In genomic region chr5:158979749-158980521, GRCh38 we compare ENCODE assay signal across 9 cellular contexts.
A peak's percentile ranks its signal among the peaks of the same experiment; 100 is the strongest.
DNase-seq lines count a peak whose midpoint lies in the region; ATAC-seq and TF ChIP-seq lines count a peak whose summit lies in the region.
"Had no signal": no experiment of that assay in that cellular context is flagged by ENCODE, and none has a peak within 500 bp of the region (broad histone marks: within the 10 kb centered on the region; RNA-seq: fewer than 3 reads in every experiment).

No MANE protein-coding gene starts in this region.

- no peak overlapping the region for H3K4me3 Mint-ChIP-seq in activated CD8-positive, alpha-beta T cell treated with anti-CD3 and anti-CD28 coated beads for 36 hours

- POLR2A ChIA-PET in activated CD8-positive, alpha-beta T cell treated with anti-CD3 and anti-CD28 coated beads for 36 hours (lab: Charles Lee), result interaction anchor here (0.6 kb wide), 1 partner anchor 39 kb away, joined by 3 read pairs; no protein-coding TSS in a partner anchor

- CTCF ChIA-PET in activated CD8-positive, alpha-beta T cell treated with anti-CD3 and anti-CD28 coated beads for 36 hours (lab: Charles Lee), result no interaction called here

- 13 to 22% (median 18%) methylated on average over 14 of the region's 14 CpGs for WGBS in stomach, 5 donors

- TF ChIP-seq POLR2A in stomach (IDR thresholded peaks at IDR 0.05), result no peak

- H3K36me3 Mint-ChIP-seq in activated CD8-positive, alpha-beta T cell treated with anti-CD3 and anti-CD28 coated beads for 36 hours (ENCODE audit: low read depth), result no peaks in the 10 kb centered on the region

- H3K4me3 ChIP-seq in ascending aorta, result peak overlapping the region; percentile 28 to 54
- peak overlapping the region; percentile 11 to 26 (median 16) for H3K4me3 ChIP-seq in stomach

- H3K36me3 ChIP-seq in ascending aorta (no peaks in the 10 kb centered on the region), stomach (no peaks in the 10 kb centered on the region)

- H3K27me3 ChIP-seq in ascending aorta (no peaks in the 10 kb centered on the region), stomach (no peaks in the 10 kb centered on the region)

- H3K9me3 ChIP-seq in ascending aorta (no peaks in the 10 kb centered on the region), stomach (no peaks in the 10 kb centered on the region)

- no peak overlapping the region for H3K27ac Mint-ChIP-seq in activated CD8-positive, alpha-beta T cell treated with anti-CD3 and anti-CD28 coated beads for 36 hours

- H3K27ac ChIP-seq in ascending aorta (peak overlapping the region; percentile 75 to 76), stomach (peak overlapping the region; percentile 18 to 71 (median 36))
- H3K27ac ChIP-seq: KMS-11 had no signal

- no peak for ATAC-seq in activated CD8-positive, alpha-beta T cell treated with anti-CD3 and anti-CD28 coated beads for 36 hours
- no peak for ATAC-seq in GM21526 (IDR thresholded peaks at IDR 0.05; ENCODE audit: low FRiP score, unreplicated experiment)

- DNase-seq in HPDE6-E6E7 (ENCODE audit: extremely low spot score), result peak; percentile 21
- peak in 1 of 2 donors; percentile 81 for DNase-seq in ascending aorta (ENCODE audit: low spot score in 2 of 2)
- peak; percentile 49 for DNase-seq in inferior parietal cortex (ENCODE audit: extremely low spot score)
- peak; percentile 44 for DNase-seq in stomach
- DNase-seq in activated CD8-positive, alpha-beta T cell treated with anti-CD3 and anti-CD28 coated beads for 36 hours, result no peak
- DNase-seq in NCI-H2029 (lab: John Stamatoyannopoulos, UW), result no peak
- no peak for DNase-seq in GM20000 (ENCODE audit: low spot score)

- no peak for TF ChIP-seq CTCF in ascending aorta (IDR thresholded peaks at IDR 0.05)
- TF ChIP-seq CTCF in stomach (IDR thresholded peaks at IDR 0.05), result no peak
- no peak for TF ChIP-seq CTCF in activated CD8-positive, alpha-beta T cell treated with anti-CD3 and anti-CD28 coated beads for 36 hours (IDR thresholded peaks at IDR 0.05)
- no peak for TF ChIP-seq CTCF in GM20000 (IDR thresholded peaks at IDR 0.05; ENCODE audit: extremely low read depth, missing control alignments)

- H3K4me1 Mint-ChIP-seq in activated CD8-positive, alpha-beta T cell treated with anti-CD3 and anti-CD28 coated beads for 36 hours (ENCODE audit: low read depth), result no peaks in the 10 kb centered on the region

- no peaks in the 10 kb centered on the region for H3K27me3 Mint-ChIP-seq in activated CD8-positive, alpha-beta T cell treated with anti-CD3 and anti-CD28 coated beads for 36 hours

- no peaks in the 10 kb centered on the region for H3K9me3 Mint-ChIP-seq in activated CD8-positive, alpha-beta T cell treated with anti-CD3 and anti-CD28 coated beads for 36 hours

- no peak for TF ChIP-seq EP300 in stomach (IDR thresholded peaks at IDR 0.05)

- H3K4me1 ChIP-seq in ascending aorta (peaks cover 7 to 43% of the 10 kb centered on the region in 2 donors), stomach (peaks cover 0 to 29% (median 17%) of the 10 kb centered on the region in 4 donors)

- intact Hi-C loops in ascending aorta (cut with DNase I), result loop anchor here (2.0 to 5.0 kb wide), 4 partner anchors 67 to 278 kb away; no protein-coding TSS in a partner anchor
- intact Hi-C loops in stomach (cut with DNase I; ENCODE audit: low total_unique reads), result no loop called here
- intact Hi-C loops in activated CD8-positive, alpha-beta T cell treated with anti-CD3 and anti-CD28 coated beads for 36 hours (cut with micrococcal nuclease), result no loop called here

Comparison
In these comparisons a context has a peak if more than half of its experiments do, and no peak if none do; other contexts are left out.
1. DNase-seq: peak in HPDE6-E6E7 (single experiment), inferior parietal cortex (single experiment) and stomach (single experiment); none in activated CD8-positive, alpha-beta T cell treated with anti-CD3 and anti-CD28 coated beads for 36 hours (single experiment), NCI-H2029 (single experiment) and GM20000 (single experiment).